ENCODE assay signal across 32 cellular contexts in the genomic region with DNA sequence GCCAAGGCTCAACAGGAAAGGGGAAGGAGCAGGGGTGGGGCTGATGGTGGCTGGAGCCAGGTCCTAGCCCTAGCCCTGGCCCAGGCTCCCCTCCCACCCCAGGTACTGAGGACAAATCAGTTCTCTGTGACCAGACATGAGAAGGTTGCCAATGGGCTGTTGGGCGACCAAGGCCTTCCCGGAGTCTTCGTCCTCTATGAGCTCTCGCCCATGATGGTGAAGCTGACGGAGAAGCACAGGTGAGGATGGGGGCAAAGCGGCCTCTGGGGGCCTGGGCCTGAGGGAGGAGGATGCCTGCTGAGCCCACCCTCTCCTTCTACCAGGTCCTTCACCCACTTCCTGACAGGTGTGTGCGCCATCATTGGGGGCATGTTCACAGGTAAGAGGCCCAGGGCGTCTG. TPM values are rescaled to one million over a fixed set of nuclear protein-coding genes. Genes with fewer than 3 reads are reported as not detected.
"Had no signal": no experiment of that assay in that cellular context is flagged by ENCODE, and none has a peak within 500 bp of the region (broad histone marks: within the 10 kb centered on the region; RNA-seq: fewer than 3 reads in every experiment).

No MANE protein-coding gene starts in this region.

- H3K27me3 Mint-ChIP-seq: naive B cell; natural killer cell treated with Interleukin-12 subunit alpha and Interleukin-12 subunit beta and Interleukin-15 and Interleukin-18, amount 100 ng/mL, for 72 hours; progenitor cell of endocrine pancreas; stimulated activated naive CD8-positive, alpha-beta T cell treated with anti-CD3 and anti-CD28 coated beads, Interleukin-15, amount 100 ng/mL, for 72 hours had no signal

- H3K36me3 ChIP-seq: transverse colon had no signal

- H3K4me3 Mint-ChIP-seq: mesothelial cell of epicardium; naive B cell; natural killer cell treated with Interleukin-12 subunit alpha and Interleukin-12 subunit beta and Interleukin-15 and Interleukin-18, amount 100 ng/mL, for 72 hours; neural crest cell; stimulated activated naive CD8-positive, alpha-beta T cell treated with anti-CD3 and anti-CD28 coated beads, Interleukin-15, amount 100 ng/mL, for 72 hours had no signal

- H3K27me3 ChIP-seq: dorsolateral prefrontal cortex, gastrocnemius medialis, left lung, suprapubic skin, transverse colon, vagina had no signal

- H3K4me1 ChIP-seq: gastrocnemius medialis, left lung, suprapubic skin, vagina had no signal

- H3K27ac Mint-ChIP-seq: mesothelial cell of epicardium; natural killer cell treated with Interleukin-12 subunit alpha and Interleukin-12 subunit beta and Interleukin-15 and Interleukin-18, amount 100 ng/mL, for 72 hours; progenitor cell of endocrine pancreas had no signal

- H3K4me1 Mint-ChIP-seq: mesothelial cell of epicardium; naive B cell; stimulated activated naive CD8-positive, alpha-beta T cell treated with anti-CD3 and anti-CD28 coated beads, Interleukin-15, amount 100 ng/mL, for 72 hours had no signal

- H3K9me3 Mint-ChIP-seq: mesothelial cell of epicardium; naive B cell; natural killer cell treated with Interleukin-12 subunit alpha and Interleukin-12 subunit beta and Interleukin-15 and Interleukin-18, amount 100 ng/mL, for 72 hours; neural crest cell; stimulated activated naive CD8-positive, alpha-beta T cell treated with anti-CD3 and anti-CD28 coated beads, Interleukin-15, amount 100 ng/mL, for 72 hours had no signal

- H3K36me3 Mint-ChIP-seq: natural killer cell treated with Interleukin-12 subunit alpha and Interleukin-12 subunit beta and Interleukin-15 and Interleukin-18, amount 100 ng/mL, for 72 hours had no signal

- DNase-seq: effector CD4-positive, alpha-beta T cell; foreskin fibroblast; gastrocnemius medialis; head of caudate nucleus; left cardiac atrium; left lung; mesenchymal stem cell; mucosa of descending colon; naive B cell; stimulated activated CD4-positive, alpha-beta T cell treated with anti-CD3 and anti-CD28 coated beads, Interleukin-12 subunit alpha, Interleukin-12 subunit beta, amount 100 ng/mL, for 4 hours; stimulated activated CD4-positive, alpha-beta T cell treated with anti-CD3 and anti-CD28 coated beads, Interleukin-1b, Interleukin-23, amount 100 ng/mL, for 48 hours; stimulated activated CD4-positive, alpha-beta T cell treated with anti-CD3 and anti-CD28 coated beads, Interleukin-4, amount 100 ng/mL, for 1 hour; stimulated activated CD8-positive, alpha-beta memory T cell treated with anti-CD3 and anti-CD28 coated beads, Interleukin-4, amount 100 ng/mL, for 48 hours; stimulated activated naive CD4-positive, alpha-beta T cell; stimulated activated naive CD8-positive, alpha-beta T cell treated with anti-CD3 and anti-CD28 coated beads, Interleukin-15, amount 100 ng/mL, for 72 hours; transverse colon had no signal

- ATAC-seq: esophagus mucosa; gastrocnemius medialis; left cardiac atrium; left lung; mucosa of descending colon; natural killer cell treated with Interleukin-12 subunit alpha and Interleukin-12 subunit beta and Interleukin-15 and Interleukin-18, amount 100 ng/mL, for 72 hours; sciatic nerve; stimulated activated naive CD8-positive, alpha-beta T cell treated with anti-CD3 and anti-CD28 coated beads, Interleukin-15, amount 100 ng/mL, for 72 hours had no signal

- H3K9me3 ChIP-seq: gastrocnemius medialis, left lung, mucosa of descending colon, suprapubic skin, transverse colon, vagina had no signal

- H3K4me3 ChIP-seq: dorsolateral prefrontal cortex, gastrocnemius medialis, left lung, mucosa of descending colon, smooth muscle cell, suprapubic skin, transverse colon, vagina had no signal

RNA-seq across cellular contexts. Expression of gene C20orf173, which starts 27.4 kb away (rescaled TPM):
- total RNA-seq: dorsolateral prefrontal cortex; esophagus mucosa; gastrocnemius medialis; glomerular endothelial cell; kidney epithelial cell; left cardiac atrium; left lung; lower leg skin; lung microvascular endothelial cell; mesothelial cell of epicardium; mucosa of descending colon; natural killer cell treated with Interleukin-12 subunit alpha and Interleukin-12 subunit beta and Interleukin-15 and Interleukin-18, amount 100 ng/mL, for 72 hours; neural crest cell; osteoblast; progenitor cell of endocrine pancreas; sciatic nerve; smooth muscle cell; suprapubic skin; transverse colon; ureter; vagina had no signal
